23 cellular contexts compared by ENCODE assay signal in genomic region chr11:133713406-133713805, GRCh38.
"Had no signal": no experiment of that assay in that cellular context is flagged by ENCODE, and none has a peak within 500 bp of the region (broad histone marks: within the 10 kb centered on the region; RNA-seq: fewer than 3 reads in every experiment).

No MANE protein-coding gene starts in this region.

- ATAC-seq: HepG2, Panc1, PC-3 had no signal

- H3K27ac ChIP-seq: RWPE1 had no signal

- DNase-seq: IMR-90; Karpas-422; KG1; MG63; NCI-H1092; NCI-H1105 treated with DMSO at 0.1 percent for 48 hours; NCI-H1417 treated with DMSO at 0.1 percent for 48 hours; NCI-H146; NCI-H1694 treated with DMSO at 0.1 percent for 48 hours; NCI-H1930; NCI-H2081; NCI-H2107; NCI-H2227 treated with DMSO at 0.1 percent for 48 hours; NCI-H526 treated with DMSO at 0.1 percent for 48 hours; NCI-H748 treated with DMSO at 0.1 percent for 48 hours; NK-92 treated with Interleukin-12 subunit alpha and Interleukin-12 subunit beta, amount 100 ng/mL, for 24 hours; PC-3; SHP77; SK-N-SH; SW 1271 had no signal

- H3K9ac ChIP-seq: SK-N-SH had no signal

- H3K9me3 ChIP-seq: MG63, SK-N-SH had no signal

- H3K4me3 ChIP-seq: MG63 had no signal

- H3K36me3 ChIP-seq: MG63 had no signal

- H3K4me2 ChIP-seq: SK-N-SH had no signal
